In the genomic region with DNA sequence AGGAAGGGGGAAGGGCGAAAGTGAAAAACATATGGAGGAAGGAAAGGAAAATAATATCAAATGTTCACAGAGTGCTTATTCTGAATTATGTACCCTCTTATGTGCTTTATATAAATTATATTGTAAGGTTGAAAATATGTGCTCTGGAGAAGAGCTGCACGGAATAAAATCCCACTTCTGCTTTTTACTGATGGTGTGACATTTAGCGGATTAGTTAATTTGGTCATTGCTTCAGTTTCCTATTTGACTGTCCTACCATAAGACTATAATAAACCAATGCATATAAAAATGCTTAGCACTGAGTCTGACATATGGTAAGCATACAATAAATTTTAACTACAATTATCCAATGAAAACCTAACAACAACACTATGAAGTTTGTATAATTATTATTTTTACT, we compare ENCODE assay signal across 18 cellular contexts.
DNase-seq lines count a peak whose midpoint lies in the region; ATAC-seq and TF ChIP-seq lines count a peak whose summit lies in the region.
"Had no signal": no experiment of that assay in that cellular context is flagged by ENCODE, and none has a peak within 500 bp of the region (broad histone marks: within the 10 kb centered on the region; RNA-seq: fewer than 3 reads in every experiment).

No MANE protein-coding gene starts in this region.

- WGBS in esophagus muscularis mucosa: 85% methylated on average over 3 of the region's 3 CpGs

- intact Hi-C loops in esophagus muscularis mucosa (cut with DNase I): no loop called here

- no peaks in the 10 kb centered on the region for H3K36me3 ChIP-seq in esophagus muscularis mucosa
- H3K36me3 ChIP-seq: cardiac muscle cell had no signal

- TF ChIP-seq EP300 in esophagus muscularis mucosa (IDR thresholded peaks at IDR 0.05): no peak

- H3K4me3 ChIP-seq in esophagus muscularis mucosa: no peak overlapping the region
- H3K4me3 ChIP-seq: cardiac muscle cell, testis had no signal

- ATAC-seq in GM18498 (IDR thresholded peaks at IDR 0.05; ENCODE audit: unreplicated experiment) (peak; percentile 59), GM19372 (IDR thresholded peaks at IDR 0.05; ENCODE audit: low read depth, unreplicated experiment) (peak; percentile 75), HG02885 (IDR thresholded peaks at IDR 0.05; ENCODE audit: poor library complexity, unreplicated experiment) (peak; percentile 86), HG03520 (IDR thresholded peaks at IDR 0.05; ENCODE audit: unreplicated experiment) (peak; percentile 88)
- ATAC-seq: left lobe of liver had no signal

- DNase-seq in iPS-NIHi7 (ENCODE audit: extremely low spot score) (no peak), medulla oblongata (ENCODE audit: extremely low spot score) (no peak), esophagus muscularis mucosa (ENCODE audit: extremely low spot score) (no peak), midbrain (lab: John Stamatoyannopoulos, UW) (no peak)
- DNase-seq: activated CD4-positive, alpha-beta T cell treated with anti-CD3 and anti-CD28 coated beads, Interleukin-2, amount 10 ng/mL, durations not matched to agents 24 days and 14 days; activated effector memory CD4-positive, alpha-beta T cell treated with Interleukin-2 at 50 U/mL for 16 hours; C1 segment of cervical spinal cord; DMS 273 treated with DMSO at 0.1 percent for 48 hours; NCI-H2081; retina; RPMI8226; testis had no signal

- H3K27me3 ChIP-seq in esophagus muscularis mucosa: peaks cover 0 to 10% (median 0%) of the 10 kb centered on the region in 4 donors
- H3K27me3 ChIP-seq: cardiac muscle cell, testis had no signal

- H3K4me1 ChIP-seq in esophagus muscularis mucosa: no peaks in the 10 kb centered on the region
- H3K4me1 ChIP-seq: testis had no signal

- H3K9me3 ChIP-seq in esophagus muscularis mucosa: no peaks in the 10 kb centered on the region
- H3K9me3 ChIP-seq: testis had no signal

- TF ChIP-seq CTCF in esophagus muscularis mucosa (IDR thresholded peaks at IDR 0.05): no peak

- no peak for TF ChIP-seq POLR2A in esophagus muscularis mucosa (IDR thresholded peaks at IDR 0.05; ENCODE audit: low read depth)

- no peak overlapping the region for H3K27ac ChIP-seq in esophagus muscularis mucosa (replicated peaks in 1 of 4)
- H3K27ac ChIP-seq: cardiac muscle cell, testis had no signal
